In genomic region chr2:11154460-11155325, GRCh38 we compare ENCODE assay signal across 8 cellular contexts. TPM values are rescaled to one million over a fixed set of nuclear protein-coding genes. Genes with fewer than 3 reads are reported as not detected.
DNase-seq lines count a peak whose midpoint lies in the region; ATAC-seq and TF ChIP-seq lines count a peak whose summit lies in the region.

No MANE protein-coding gene starts in this region.

- peak; percentile 45 for TF ChIP-seq POLR2A in right lobe of liver (IDR thresholded peaks at IDR 0.05)

- no peaks in the 10 kb centered on the region for H3K27me3 ChIP-seq in CD4-positive, CD25-positive, alpha-beta regulatory T cell (ENCODE audit: control insufficient read depth, insufficient read depth, low read length)
- no peaks in the 10 kb centered on the region for H3K27me3 ChIP-seq in right lobe of liver

- intact Hi-C loops in right lobe of liver (cut with DNase I): no loop called here

- no peaks in the 10 kb centered on the region for H3K9me3 ChIP-seq in CD4-positive, CD25-positive, alpha-beta regulatory T cell (ENCODE audit: control insufficient read depth in 2 of 2, low read length in 2 of 2)
- no peaks in the 10 kb centered on the region for H3K9me3 ChIP-seq in right lobe of liver

- no peaks in the 10 kb centered on the region for H3K36me3 ChIP-seq in CD4-positive, CD25-positive, alpha-beta regulatory T cell (ENCODE audit: control insufficient read depth, insufficient read depth, low read length)
- H3K36me3 ChIP-seq in right lobe of liver: no peaks in the 10 kb centered on the region

- peaks cover 15% of the 10 kb centered on the region for H3K27me3 Mint-ChIP-seq in CD4-positive, CD25-positive, alpha-beta regulatory T cell

- DNase-seq in CD4-positive, CD25-positive, alpha-beta regulatory T cell: peak; percentile 96 to 98 (median 96)
- DNase-seq in NCI-H69 (lab: John Stamatoyannopoulos, UW) (peak; percentile 94), dermis blood vessel endothelial cell (peak; percentile 98), right lobe of liver (peak; percentile 99 to 100 (median 99))
- DNase-seq in activated CD4-positive, alpha-beta T cell treated with anti-CD3 and anti-CD28 coated beads, Interleukin-2, amount 50 U/mL, for 24 hours (ENCODE audit: low read depth in 1 of 2, low spot score in 1 of 2): peak; percentile 95 to 98
- DNase-seq in stimulated activated CD4-positive, alpha-beta T cell treated with anti-CD3 and anti-CD28 coated beads, Interleukin-4, amount 100 ng/mL, for 24 hours: peak; percentile 99

- peak overlapping the region; percentile 85 for H3K27ac ChIP-seq in CD4-positive, CD25-positive, alpha-beta regulatory T cell (ENCODE audit: insufficient read depth, low read length, poor library complexity, severe bottlenecking)
- H3K27ac ChIP-seq in right lobe of liver: peak overlapping the region; percentile 59 to 87 (median 74)

- TF ChIP-seq CTCF in right lobe of liver (IDR thresholded peaks at IDR 0.05): no peak

- peak overlapping the region; percentile 87 to 91 (median 90) for H3K27ac Mint-ChIP-seq in CD4-positive, CD25-positive, alpha-beta regulatory T cell

- peak overlapping the region; percentile 70 for H3K4me3 ChIP-seq in CD4-positive, CD25-positive, alpha-beta regulatory T cell (ENCODE audit: low read depth, low read length)
- H3K4me3 ChIP-seq in right lobe of liver: peak overlapping the region; percentile 41 to 53 (median 49)

- peaks cover 0 to 23% (median 7%) of the 10 kb centered on the region in 4 donors for H3K4me1 Mint-ChIP-seq in CD4-positive, CD25-positive, alpha-beta regulatory T cell

- H3K4me3 Mint-ChIP-seq in CD4-positive, CD25-positive, alpha-beta regulatory T cell: peak overlapping the region; percentile 84 to 93 (median 88)

- H3K4me1 ChIP-seq in CD4-positive, CD25-positive, alpha-beta regulatory T cell (ENCODE audit: control insufficient read depth, insufficient read depth, low read length, poor library complexity, severe bottlenecking): peaks cover 22% of the 10 kb centered on the region
- peaks cover 0 to 6% (median 0%) of the 10 kb centered on the region in 4 donors for H3K4me1 ChIP-seq in right lobe of liver

- no peaks in the 10 kb centered on the region for H3K9me3 Mint-ChIP-seq in CD4-positive, CD25-positive, alpha-beta regulatory T cell

- WGBS in right lobe of liver (ENCODE audit: insufficient coverage, low coverage, low lambda C conversion rate, missing lambda C conversion rate): 11% methylated on average over 28 of the region's 54 CpGs

- H3K36me3 Mint-ChIP-seq in CD4-positive, CD25-positive, alpha-beta regulatory T cell: no peaks in the 10 kb centered on the region

- peak; percentile 91 to 92 for ATAC-seq in CD4-positive, CD25-positive, alpha-beta regulatory T cell (ENCODE audit: low read depth in 2 of 2)
- peak; percentile 61 for ATAC-seq in GM19397 (IDR thresholded peaks at IDR 0.05; ENCODE audit: unreplicated experiment)
- peak; percentile 30 for ATAC-seq in HG03558 (IDR thresholded peaks at IDR 0.05; ENCODE audit: extremely low read depth, unreplicated experiment)
- peak; percentile 91 to 95 (median 94) for ATAC-seq in right lobe of liver

RNA-seq across cellular contexts. Expression of gene SLC66A3, which starts 0.6 kb away (rescaled TPM):
- 26.9 TPM for total RNA-seq in CD4-positive, CD25-positive, alpha-beta regulatory T cell
- 10 to 100 TPM; 59.2 to 93.1 (median 78.1) TPM for polyA plus RNA-seq in CD4-positive, CD25-positive, alpha-beta regulatory T cell
- total RNA-seq in dermis blood vessel endothelial cell (29.3 and 53.4 TPM in 2 replicates), right lobe of liver (10 to 100 TPM in 2 of 6 experiments, 1 to 10 TPM in 4; 4.9 to 16.1 (median 8.8) TPM)

Comparison
In these comparisons a context has a peak if more than half of its experiments do, and no peak if none do; other contexts are left out.
1. Peak in every context shown above with its lines: DNase-seq, ATAC-seq, H3K4me3 ChIP-seq and H3K27ac ChIP-seq.
2. ATAC-seq: peak in every context shown above with its lines; median percentile 94 in right lobe of liver; 92 in CD4-positive, CD25-positive, alpha-beta regulatory T cell; 61 in GM19397; 30 in HG03558.